33 cellular contexts compared by ENCODE assay signal in genomic region chr17:31272236-31272635, GRCh38. TPM values are rescaled to one million over a fixed set of nuclear protein-coding genes. Genes with fewer than 3 reads are reported as not detected.
"Had no signal": no experiment of that assay in that cellular context is flagged by ENCODE, and none has a peak within 500 bp of the region (broad histone marks: within the 10 kb centered on the region; RNA-seq: fewer than 3 reads in every experiment).

No MANE protein-coding gene starts in this region.

- H3K27ac Mint-ChIP-seq: immature natural killer cell; memory B cell; natural killer cell; nephron progenitor cell; neural progenitor cell; stimulated activated naive B cell treated with anti-CD40 and anti-IgM and Interleukin-4, amounts not matched to agents 10 μg/mL and 1 μg/mL and 100 μg/mL, for 72 hours had no signal

- H3K4me1 ChIP-seq: neural progenitor cell, testis had no signal

- H3K36me3 ChIP-seq: neutrophil, right lobe of liver, thyroid gland had no signal

- H3K9me3 ChIP-seq: heart left ventricle, left ventricle myocardium inferior, neutrophil, right atrium auricular region, right lobe of liver, stomach, testis, thyroid gland, transverse colon, upper lobe of right lung had no signal

- ATAC-seq: heart left ventricle; natural killer cell; right lobe of liver; stimulated activated naive B cell treated with anti-CD40 and anti-IgM and Interleukin-4, amounts not matched to agents 10 μg/mL and 1 μg/mL and 100 μg/mL, for 72 hours; stimulated activated naive CD8-positive, alpha-beta T cell treated with anti-CD3 and anti-CD28 coated beads, Interleukin-15, Interleukin-2, amounts not matched to agents 100 U/mL and 50 U/mL, for 24 hours; upper lobe of right lung had no signal

- H3K4me3 ChIP-seq: heart left ventricle, left ventricle myocardium inferior, lung, neural progenitor cell, right atrium auricular region, right lobe of liver, skin epidermis, stomach, testis, thyroid gland, transverse colon had no signal

- H3K9me3 Mint-ChIP-seq: immature natural killer cell; memory B cell; naive B cell; natural killer cell; nephron progenitor cell; neural progenitor cell; stimulated activated naive B cell treated with anti-CD40 and anti-IgM and Interleukin-4, amounts not matched to agents 10 μg/mL and 1 μg/mL and 100 μg/mL, for 72 hours had no signal

- DNase-seq: heart left ventricle; hypothalamus; immature natural killer cell; islet precursor cell; left ventricle myocardium inferior; naive B cell; natural killer cell; nephron progenitor cell; occipital lobe; right lobe of liver; stimulated activated CD4-positive, alpha-beta T cell treated with anti-CD3 and anti-CD28 coated beads, Interleukin-12 subunit alpha, Interleukin-12 subunit beta, amount 100 ng/mL, for 4 hours; stimulated activated CD4-positive, alpha-beta T cell treated with anti-CD3 and anti-CD28 coated beads, Interleukin-15, amount 100 ng/mL, for 24 hours; stimulated activated CD4-positive, alpha-beta T cell treated with anti-CD3 and anti-CD28 coated beads, Interleukin-2, amount 100 ng/mL, for 24 hours; stimulated activated CD4-positive, alpha-beta T cell treated with anti-CD3 and anti-CD28 coated beads, Interleukin-4, amount 100 ng/mL, for 1 hour; stimulated activated naive B cell treated with anti-CD40 and anti-IgM and Interleukin-4, amounts not matched to agents 10 μg/mL and 1 μg/mL and 100 μg/mL, for 72 hours; stimulated activated naive CD8-positive, alpha-beta T cell treated with anti-CD3 and anti-CD28 coated beads, Interleukin-15, Interleukin-2, amounts not matched to agents 100 U/mL and 50 U/mL, for 24 hours; stomach; testis; thyroid gland; transverse colon; upper lobe of right lung had no signal

- H3K79me2 ChIP-seq: parathyroid adenoma had no signal

- H3K27me3 Mint-ChIP-seq: memory B cell; naive B cell; progenitor cell of endocrine pancreas; stimulated activated naive B cell treated with anti-CD40 and anti-IgM and Interleukin-4, amounts not matched to agents 10 μg/mL and 1 μg/mL and 100 μg/mL, for 72 hours had no signal

- H3K4me2 ChIP-seq: neural progenitor cell had no signal

- H3K27ac ChIP-seq: left ventricle myocardium inferior, neural progenitor cell, parathyroid adenoma, right atrium auricular region, right lobe of liver, stomach, testis, thyroid gland, transverse colon, upper lobe of right lung had no signal

- H3K9ac ChIP-seq: neural progenitor cell, parathyroid adenoma had no signal

- H3K4me3 Mint-ChIP-seq: immature natural killer cell; memory B cell; naive B cell; natural killer cell; nephron progenitor cell; neural progenitor cell; stimulated activated naive B cell treated with anti-CD40 and anti-IgM and Interleukin-4, amounts not matched to agents 10 μg/mL and 1 μg/mL and 100 μg/mL, for 72 hours had no signal

- H3K27me3 ChIP-seq: heart left ventricle, neural progenitor cell, neutrophil, right atrium auricular region, right lobe of liver, stomach, testis, thyroid gland, transverse colon, upper lobe of right lung had no signal

- H3K4me1 Mint-ChIP-seq: immature natural killer cell, memory B cell, naive B cell had no signal

- H2AFZ ChIP-seq: neural progenitor cell, parathyroid adenoma had no signal

RNA-seq across cellular contexts. Expression of gene OMG, which starts 24.8 kb away (rescaled TPM):
- total RNA-seq: kidney epithelial cell, lower leg skin, osteocyte, progenitor cell of endocrine pancreas, testis, transverse colon had no signal

RNA-seq across cellular contexts. Expression of gene EVI2B, which starts 41.6 kb away (rescaled TPM):
- total RNA-seq: kidney epithelial cell, osteocyte, progenitor cell of endocrine pancreas, renal cortical epithelial cell had no signal

RNA-seq across cellular contexts. Expression of gene EVI2A, which starts 49.2 kb away (rescaled TPM):
- total RNA-seq: kidney epithelial cell, osteocyte, progenitor cell of endocrine pancreas had no signal
